35 cellular contexts compared by ENCODE assay signal in genomic region chr5:171895076-171895475, GRCh38.
"Had no signal": no experiment of that assay in that cellular context is flagged by ENCODE, and none has a peak within 500 bp of the region (broad histone marks: within the 10 kb centered on the region; RNA-seq: fewer than 3 reads in every experiment).

No MANE protein-coding gene starts in this region.

- H3K9me3 Mint-ChIP-seq: activated B cell treated with CpG ODN at 0.5 μM for 24 hours; activated CD4-positive, alpha-beta memory T cell treated with anti-CD3 and anti-CD28 coated beads for 36 hours; activated CD4-positive, alpha-beta T cell treated with anti-CD3 and anti-CD28 coated beads, Interleukin-2, amount 10 ng/mL, durations not matched to agents 24 days and 14 days; activated CD8-positive, alpha-beta T cell treated with anti-CD3 and anti-CD28 coated beads for 36 hours; activated naive CD4-positive, alpha-beta T cell treated with anti-CD3 and anti-CD28 coated beads for 36 hours; activated naive CD4-positive, alpha-beta T cell treated with anti-CD3 and anti-CD28 coated beads, Interleukin-2, amount 50 U/mL, for 72 hours; activated naive CD8-positive, alpha-beta T cell treated with anti-CD3 and anti-CD28 coated beads for 36 hours; activated T-cell treated with anti-CD3 and anti-CD28 coated beads, Interleukin-2, amount 50 U/mL, for 4 hours; activated T-cell treated with anti-CD3 and anti-CD28 coated beads, Interleukin-2, amount 50 U/mL, for 72 hours; activated T-helper 1 cell treated with anti-CD3 and anti-CD28 coated beads, Interleukin-12 subunit alpha, Interleukin-12 subunit beta, Interleukin-2, Interleukin-4 antibody, amounts not matched to agents 30 ng/mL and 10 ng/mL and 1 ng/mL, durations not matched to agents 14 hours and 24 hours and 36 hours; activated T-helper 17 cell treated with anti-CD3 and anti-CD28 coated beads, Interleukin-2, amount 50 U/mL, for 72 hours; T-helper 1 cell treated with Interleukin-12 subunit alpha and Interleukin-12 subunit beta and Interleukin-4 antibody, amounts not matched to agents 30 μg/mL and 1 μg/mL, for 36 hours; T-helper 2 cell treated with Interferon-gamma antibody and Interleukin-4, amounts not matched to agents 5 μg/mL and 100 μg/mL, for 36 hours had no signal

- H3K27me3 ChIP-seq: adrenal gland, body of pancreas, brain microvascular endothelial cell, breast epithelium had no signal

- H3K27ac Mint-ChIP-seq: activated B cell treated with CpG ODN at 0.5 μM for 24 hours; activated CD4-positive, alpha-beta memory T cell treated with anti-CD3 and anti-CD28 coated beads for 36 hours; activated CD4-positive, alpha-beta T cell treated with anti-CD3 and anti-CD28 coated beads, Interleukin-2, amount 10 ng/mL, durations not matched to agents 24 days and 14 days; activated CD8-positive, alpha-beta T cell treated with anti-CD3 and anti-CD28 coated beads for 36 hours; activated naive CD4-positive, alpha-beta T cell treated with anti-CD3 and anti-CD28 coated beads for 36 hours; activated naive CD4-positive, alpha-beta T cell treated with anti-CD3 and anti-CD28 coated beads, Interleukin-2, amount 50 U/mL, for 72 hours; activated naive CD8-positive, alpha-beta T cell treated with anti-CD3 and anti-CD28 coated beads for 36 hours; activated T-cell treated with anti-CD3 and anti-CD28 coated beads, Interleukin-2, amount 50 U/mL, for 72 hours; activated T-helper 1 cell treated with anti-CD3 and anti-CD28 coated beads, Interleukin-12 subunit alpha, Interleukin-12 subunit beta, Interleukin-2, Interleukin-4 antibody, amounts not matched to agents 30 ng/mL and 10 ng/mL and 1 ng/mL, durations not matched to agents 14 hours and 24 hours and 36 hours; activated T-helper 17 cell treated with anti-CD3 and anti-CD28 coated beads, Interleukin-2, amount 50 U/mL, for 72 hours; T-helper 1 cell treated with Interleukin-12 subunit alpha and Interleukin-12 subunit beta and Interleukin-4 antibody, amounts not matched to agents 30 μg/mL and 1 μg/mL, for 36 hours; T-helper 2 cell treated with Interferon-gamma antibody and Interleukin-4, amounts not matched to agents 5 μg/mL and 100 μg/mL, for 36 hours had no signal

- H3K9me3 ChIP-seq: adrenal gland, body of pancreas, breast epithelium had no signal

- H3K4me1 ChIP-seq: breast epithelium had no signal

- H3K4me3 ChIP-seq: adrenal gland, body of pancreas, breast epithelium had no signal

- H3K27ac ChIP-seq: adrenal gland, body of pancreas, brain microvascular endothelial cell, breast epithelium, VCaP had no signal

- H3K36me3 ChIP-seq: breast epithelium had no signal

- H3K27me3 Mint-ChIP-seq: activated B cell treated with CpG ODN at 0.5 μM for 24 hours; activated CD4-positive, alpha-beta memory T cell treated with anti-CD3 and anti-CD28 coated beads for 36 hours; activated CD4-positive, alpha-beta T cell treated with anti-CD3 and anti-CD28 coated beads, Interleukin-2, amount 10 ng/mL, durations not matched to agents 24 days and 14 days; activated CD8-positive, alpha-beta T cell treated with anti-CD3 and anti-CD28 coated beads for 36 hours; activated naive CD8-positive, alpha-beta T cell treated with anti-CD3 and anti-CD28 coated beads for 36 hours; activated T-helper 17 cell treated with anti-CD3 and anti-CD28 coated beads, Interleukin-2, amount 50 U/mL, for 72 hours had no signal

- H3K4me3 Mint-ChIP-seq: activated B cell treated with CpG ODN at 0.5 μM for 24 hours; activated CD4-positive, alpha-beta memory T cell treated with anti-CD3 and anti-CD28 coated beads for 36 hours; activated CD4-positive, alpha-beta T cell treated with anti-CD3 and anti-CD28 coated beads, Interleukin-2, amount 10 ng/mL, durations not matched to agents 24 days and 14 days; activated CD8-positive, alpha-beta T cell treated with anti-CD3 and anti-CD28 coated beads for 36 hours; activated naive CD4-positive, alpha-beta T cell treated with anti-CD3 and anti-CD28 coated beads for 36 hours; activated naive CD8-positive, alpha-beta T cell treated with anti-CD3 and anti-CD28 coated beads for 36 hours; activated T-cell treated with anti-CD3 and anti-CD28 coated beads, Interleukin-2, amount 50 U/mL, for 4 hours; activated T-cell treated with anti-CD3 and anti-CD28 coated beads, Interleukin-2, amount 50 U/mL, for 72 hours; activated T-helper 1 cell treated with anti-CD3 and anti-CD28 coated beads, Interleukin-12 subunit alpha, Interleukin-12 subunit beta, Interleukin-2, Interleukin-4 antibody, amounts not matched to agents 30 ng/mL and 10 ng/mL and 1 ng/mL, durations not matched to agents 14 hours and 24 hours and 36 hours; activated T-helper 17 cell treated with anti-CD3 and anti-CD28 coated beads, Interleukin-2, amount 50 U/mL, for 72 hours; T-helper 1 cell treated with Interleukin-12 subunit alpha and Interleukin-12 subunit beta and Interleukin-4 antibody, amounts not matched to agents 30 μg/mL and 1 μg/mL, for 36 hours; T-helper 2 cell treated with Interferon-gamma antibody and Interleukin-4, amounts not matched to agents 5 μg/mL and 100 μg/mL, for 36 hours had no signal

- DNase-seq: activated B cell treated with CpG ODN at 0.5 μM for 24 hours; activated CD4-positive, alpha-beta memory T cell treated with anti-CD3 and anti-CD28 coated beads for 36 hours; activated CD4-positive, alpha-beta T cell treated with anti-CD3 and anti-CD28 coated beads for 4 hours; activated CD4-positive, alpha-beta T cell treated with anti-CD3 and anti-CD28 coated beads, Interleukin-2, amount 10 ng/mL, durations not matched to agents 24 days and 14 days; activated CD4-positive, alpha-beta T cell treated with anti-CD3 and anti-CD28 coated beads, Interleukin-2, amount 50 U/mL, for 1 hour; activated CD4-positive, alpha-beta T cell treated with anti-CD3 and anti-CD28 coated beads, Interleukin-2, amount 50 U/mL, for 4 hours; activated CD4-positive, CD25-positive, alpha-beta regulatory T cell treated with anti-CD3 and anti-CD28 coated beads, Interleukin-2, amount 50 U/mL, for 72 hours; activated CD8-positive, alpha-beta memory T cell treated with anti-CD3 and anti-CD28 coated beads, Interleukin-2, amount 50 U/mL, for 4 hours; activated CD8-positive, alpha-beta T cell treated with anti-CD3 and anti-CD28 coated beads for 36 hours; activated effector memory CD4-positive, alpha-beta T cell treated with anti-CD3 and anti-CD28 coated beads, Interleukin-2, amount 50 U/mL, for 16 hours; activated gamma-delta T cell treated with Interleukin-2 at 50 U/mL for 16 hours; activated naive CD4-positive, alpha-beta T cell; activated naive CD4-positive, alpha-beta T cell treated with anti-CD3 and anti-CD28 coated beads for 36 hours; activated naive CD4-positive, alpha-beta T cell treated with anti-CD3 and anti-CD28 coated beads, Interleukin-2, amount 50 U/mL, for 16 hours; activated naive CD8-positive, alpha-beta T cell treated with anti-CD3 and anti-CD28 coated beads for 36 hours; activated T-cell treated with anti-CD3 and anti-CD28 coated beads for 4 hours; activated T-cell treated with anti-CD3 and anti-CD28 coated beads, Interleukin-2, amount 50 U/mL, for 1 hour; activated T-cell treated with anti-CD3 and anti-CD28 coated beads, Interleukin-2, amount 50 U/mL, for 4 hours; activated T-cell treated with anti-CD3 and anti-CD28 coated beads, Interleukin-2, amount 50 U/mL, for 72 hours; adrenal gland; amniotic stem cell; aorta; body of pancreas; brain microvascular endothelial cell; caudate nucleus; T-helper 1 cell; T-helper 2 cell; T-helper 9 cell had no signal

- ATAC-seq: activated CD8-positive, alpha-beta T cell treated with anti-CD3 and anti-CD28 coated beads for 36 hours; activated naive CD4-positive, alpha-beta T cell treated with anti-CD3 and anti-CD28 coated beads, Interleukin-2, amount 50 U/mL, for 72 hours; activated T-cell treated with anti-CD3 and anti-CD28 coated beads, Interleukin-2, amount 50 U/mL, for 4 hours; activated T-cell treated with anti-CD3 and anti-CD28 coated beads, Interleukin-2, amount 50 U/mL, for 72 hours; activated T-helper 17 cell treated with anti-CD3 and anti-CD28 coated beads, Interleukin-2, amount 50 U/mL, for 72 hours; body of pancreas had no signal
